25 cellular contexts compared by ENCODE assay signal in genomic region chr6:69423785-69424184, GRCh38.
"Had no signal": no experiment of that assay in that cellular context is flagged by ENCODE, and none has a peak within 500 bp of the region (broad histone marks: within the 10 kb centered on the region; RNA-seq: fewer than 3 reads in every experiment).

No MANE protein-coding gene starts in this region.

- H3K4me3 Mint-ChIP-seq: dendritic cell treated with granulocyte-macrophage colony-stimulating factor and Interleukin-4, amounts not matched to agents 40 ng/mL and 50 ng/mL, for 4 days; effector memory CD8-positive, alpha-beta T cell; endodermal cell; mesothelial cell of epicardium; naive B cell had no signal

- H3K9me3 ChIP-seq: colonic mucosa, esophagus squamous epithelium, gastrocnemius medialis, heart right ventricle, left lung, lower lobe of right lung, mucosa of descending colon had no signal

- H3K27ac ChIP-seq: colonic mucosa, epithelial cell of prostate, esophagus squamous epithelium, gastrocnemius medialis, heart right ventricle, left lung, lower lobe of right lung had no signal

- H3K4me3 ChIP-seq: colonic mucosa, esophagus squamous epithelium, gastrocnemius medialis, heart right ventricle, left lung, lower lobe of right lung, mucosa of descending colon had no signal

- H3K9me3 Mint-ChIP-seq: dendritic cell treated with granulocyte-macrophage colony-stimulating factor and Interleukin-4, amounts not matched to agents 40 ng/mL and 50 ng/mL, for 4 days; endodermal cell; mesothelial cell of epicardium had no signal

- ATAC-seq: effector memory CD8-positive, alpha-beta T cell; esophagus mucosa; gastrocnemius medialis; heart right ventricle; left cardiac atrium; left lung; left ventricle myocardium superior; lower lobe of right lung; mucosa of descending colon had no signal

- H3K36me3 Mint-ChIP-seq: mesothelial cell of epicardium, naive B cell had no signal

- H3K27me3 ChIP-seq: colonic mucosa, esophagus squamous epithelium, gastrocnemius medialis, heart right ventricle, left lung had no signal

- H3K4me1 ChIP-seq: colonic mucosa, esophagus squamous epithelium, gastrocnemius medialis, heart right ventricle, left lung, lower lobe of right lung had no signal

- H3K36me3 ChIP-seq: colonic mucosa, esophagus squamous epithelium, gastrocnemius medialis, heart right ventricle, left lung, lower lobe of right lung had no signal

- H3K4me1 Mint-ChIP-seq: mesothelial cell of epicardium, naive B cell had no signal

- H3K27ac Mint-ChIP-seq: dendritic cell treated with granulocyte-macrophage colony-stimulating factor and Interleukin-4, amounts not matched to agents 40 ng/mL and 50 ng/mL, for 4 days; effector memory CD8-positive, alpha-beta T cell; endodermal cell; mesothelial cell of epicardium; naive B cell had no signal

- H3K27me3 Mint-ChIP-seq: dendritic cell treated with granulocyte-macrophage colony-stimulating factor and Interleukin-4, amounts not matched to agents 40 ng/mL and 50 ng/mL, for 4 days; effector memory CD8-positive, alpha-beta T cell; naive B cell had no signal

- DNase-seq: colonic mucosa; cortex of kidney; effector CD8-positive, alpha-beta T cell; effector memory CD8-positive, alpha-beta T cell; endodermal cell; erythroblast; esophagus squamous epithelium; foreskin fibroblast; foreskin melanocyte; gastrocnemius medialis; glutamatergic neuron; head of caudate nucleus; heart right ventricle; hippocampal formation; left cardiac atrium; left lung; left ventricle myocardium superior; lower lobe of right lung; mesenchymal stem cell; mucosa of descending colon; naive B cell had no signal
